ENCODE assay signal across 9 cellular contexts in genomic region chr19:39433480-39434079, GRCh38. TPM values are rescaled to one million over a fixed set of nuclear protein-coding genes. Genes with fewer than 3 reads are reported as not detected.
DNase-seq lines count a peak whose midpoint lies in the region; ATAC-seq, FAIRE-seq and TF ChIP-seq lines count a peak whose summit lies in the region.
"Had no signal": no experiment of that assay in that cellular context is flagged by ENCODE, and none has a peak within 500 bp of the region (broad histone marks: within the 10 kb centered on the region; RNA-seq: fewer than 3 reads in every experiment).

No MANE protein-coding gene starts in this region.

- H3K9me3 ChIP-seq in keratinocyte (ENCODE audit: control insufficient read depth, low read depth, low read length), result no peaks in the 10 kb centered on the region
- H3K9me3 ChIP-seq in MG63, result no peaks in the 10 kb centered on the region
- H3K9me3 ChIP-seq: SJCRH30 had no signal

- peak overlapping the region; percentile 100 for H3K27ac Mint-ChIP-seq in stimulated activated naive CD8-positive, alpha-beta T cell treated with anti-CD3 and anti-CD28 coated beads, Interleukin-15, Interleukin-2, amounts not matched to agents 100 ng/mL and 50 ng/mL, for 24 hours
- H3K27ac Mint-ChIP-seq in activated CD8-positive, alpha-beta T cell treated with anti-CD3 and anti-CD28 coated beads for 36 hours, result peak overlapping the region; percentile 99

- H4K20me1 ChIP-seq in keratinocyte (ENCODE audit: control insufficient read depth, extremely low read depth, insufficient read depth, low read length), result peaks cover 15% of the 10 kb centered on the region

- no peak for TF ChIP-seq CTCF in activated CD8-positive, alpha-beta T cell treated with anti-CD3 and anti-CD28 coated beads for 36 hours (IDR thresholded peaks at IDR 0.05)
- no peak for TF ChIP-seq CTCF in keratinocyte (optimal IDR thresholded peaks at IDR 0.05 in 1 of 3, IDR thresholded peaks at IDR 0.05 in 1 of 3, conservative IDR thresholded peaks at IDR 0.05 in 1 of 3; ENCODE audit: extremely low read depth in 1 of 3, insufficient read depth in 2 of 3, low read length in 3 of 3)

- H3K9me3 Mint-ChIP-seq in stimulated activated naive CD8-positive, alpha-beta T cell treated with anti-CD3 and anti-CD28 coated beads, Interleukin-15, Interleukin-2, amounts not matched to agents 100 ng/mL and 50 ng/mL, for 24 hours, result no peaks in the 10 kb centered on the region
- H3K9me3 Mint-ChIP-seq in activated CD8-positive, alpha-beta T cell treated with anti-CD3 and anti-CD28 coated beads for 36 hours, result no peaks in the 10 kb centered on the region

- peaks cover 40% of the 10 kb centered on the region for H3K36me3 Mint-ChIP-seq in stimulated activated naive CD8-positive, alpha-beta T cell treated with anti-CD3 and anti-CD28 coated beads, Interleukin-15, Interleukin-2, amounts not matched to agents 100 ng/mL and 50 ng/mL, for 24 hours (ENCODE audit: low read depth)
- peaks cover 37% of the 10 kb centered on the region for H3K36me3 Mint-ChIP-seq in activated CD8-positive, alpha-beta T cell treated with anti-CD3 and anti-CD28 coated beads for 36 hours (ENCODE audit: low read depth)

- dilution Hi-C loops in keratinocyte (cut with MboI; ENCODE audit: extremely low pct_ligation_motif_present, low sequenced_read_pairs), result no loop called here

- H2AFZ ChIP-seq in keratinocyte (ENCODE audit: control insufficient read depth, low read length), result no peak overlapping the region

- peaks cover 28% of the 10 kb centered on the region for H3K79me2 ChIP-seq in keratinocyte (ENCODE audit: control insufficient read depth, insufficient read depth, low read length)

- no peak for DNase-seq in stimulated activated naive CD8-positive, alpha-beta T cell treated with anti-CD3 and anti-CD28 coated beads, Interleukin-15, Interleukin-2, amounts not matched to agents 100 U/mL and 50 U/mL, for 24 hours
- DNase-seq in activated CD8-positive, alpha-beta T cell treated with anti-CD3 and anti-CD28 coated beads for 36 hours, result no peak
- DNase-seq in keratinocyte (ENCODE audit: low read depth, low spot score), result no peak
- DNase-seq in iPS-NIHi11 (ENCODE audit: low spot score), result no peak
- no peak for DNase-seq in MG63
- DNase-seq: SJCRH30 had no signal

- peaks cover 63% of the 10 kb centered on the region for H3K4me1 Mint-ChIP-seq in stimulated activated naive CD8-positive, alpha-beta T cell treated with anti-CD3 and anti-CD28 coated beads, Interleukin-15, Interleukin-2, amounts not matched to agents 100 ng/mL and 50 ng/mL, for 24 hours (ENCODE audit: low read depth)
- H3K4me1 Mint-ChIP-seq in activated CD8-positive, alpha-beta T cell treated with anti-CD3 and anti-CD28 coated beads for 36 hours (ENCODE audit: low read depth), result peaks cover 48% of the 10 kb centered on the region

- no peaks in the 10 kb centered on the region for H3K27me3 Mint-ChIP-seq in stimulated activated naive CD8-positive, alpha-beta T cell treated with anti-CD3 and anti-CD28 coated beads, Interleukin-15, Interleukin-2, amounts not matched to agents 100 ng/mL and 50 ng/mL, for 24 hours
- H3K27me3 Mint-ChIP-seq in activated CD8-positive, alpha-beta T cell treated with anti-CD3 and anti-CD28 coated beads for 36 hours, result no peaks in the 10 kb centered on the region

- H3K36me3 ChIP-seq in keratinocyte (ENCODE audit: control insufficient read depth in 2 of 2, extremely low read depth in 1 of 2, insufficient read depth in 2 of 2, low read length in 2 of 2) (peaks cover 15 to 29% of the 10 kb centered on the region in 2 experiments), MG63 (peaks cover 46% of the 10 kb centered on the region)

- peaks cover 9% of the 10 kb centered on the region for H3K9me1 ChIP-seq in keratinocyte (ENCODE audit: control insufficient read depth, extremely low read depth, insufficient read depth, low read length)

- POLR2A ChIA-PET in activated CD8-positive, alpha-beta T cell treated with anti-CD3 and anti-CD28 coated beads for 36 hours (lab: Charles Lee), result interaction anchor here (0.7 to 5.9 kb wide), 17 partner anchors 8 to 105 kb away, joined by 3 to 137 read pairs (median 4); partner anchors contain the start of genes EID2B, GMFG, MED29 and PAF1

- peak overlapping the region; percentile 99 for H3K4me3 Mint-ChIP-seq in stimulated activated naive CD8-positive, alpha-beta T cell treated with anti-CD3 and anti-CD28 coated beads, Interleukin-15, Interleukin-2, amounts not matched to agents 100 ng/mL and 50 ng/mL, for 24 hours
- H3K4me3 Mint-ChIP-seq in activated CD8-positive, alpha-beta T cell treated with anti-CD3 and anti-CD28 coated beads for 36 hours, result peak overlapping the region; percentile 100

- intact Hi-C loops in activated CD8-positive, alpha-beta T cell treated with anti-CD3 and anti-CD28 coated beads for 36 hours (cut with micrococcal nuclease), result no loop called here

- peak overlapping the region; percentile 99 for H3K4me2 ChIP-seq in keratinocyte (ENCODE audit: control insufficient read depth, extremely low read depth, insufficient read depth, low read depth, low read length)

- ATAC-seq in stimulated activated naive CD8-positive, alpha-beta T cell treated with anti-CD3 and anti-CD28 coated beads, Interleukin-15, Interleukin-2, amounts not matched to agents 100 U/mL and 50 U/mL, for 24 hours, result no peak
- ATAC-seq in activated CD8-positive, alpha-beta T cell treated with anti-CD3 and anti-CD28 coated beads for 36 hours, result no peak
- ATAC-seq in HG02973 (IDR thresholded peaks at IDR 0.05; ENCODE audit: unreplicated experiment) (no peak), GM21526 (IDR thresholded peaks at IDR 0.05; ENCODE audit: low FRiP score, unreplicated experiment) (no peak)

- FAIRE-seq in keratinocyte (lab: Jason Lieb, UNC), result no peak

- CTCF ChIA-PET in activated CD8-positive, alpha-beta T cell treated with anti-CD3 and anti-CD28 coated beads for 36 hours (lab: Charles Lee), result interaction anchor here (0.9 to 1.3 kb wide), 4 partner anchors 10 to 222 kb away, joined by 3 to 5 read pairs (median 3); partner anchors contain the start of genes EID2B, MED29 and PAF1

- peak overlapping the region; percentile 99 for H3K9ac ChIP-seq in keratinocyte (ENCODE audit: control insufficient read depth, extremely low read depth, insufficient read depth, low read length)

- peaks cover 23% of the 10 kb centered on the region for H3K4me1 ChIP-seq in keratinocyte (ENCODE audit: control insufficient read depth, extremely low read depth, insufficient read depth, low read length)

- peak overlapping the region in 1 of 3 experiments; percentile 99 for H3K4me3 ChIP-seq in keratinocyte (ENCODE audit: control insufficient read depth in 2 of 3, extremely low read depth in 1 of 3, insufficient read depth in 2 of 3, low read depth in 1 of 3, low read length in 3 of 3)
- no peak overlapping the region for H3K4me3 ChIP-seq in MG63

- peak overlapping the region; percentile 91 for H3K27ac ChIP-seq in keratinocyte (ENCODE audit: control insufficient read depth, insufficient read depth, low read length)
- H3K27ac ChIP-seq: SJCRH30 had no signal

- H3K27me3 ChIP-seq in keratinocyte (ENCODE audit: control insufficient read depth, extremely low read depth, insufficient read depth, low read length) (no peaks in the 10 kb centered on the region), MG63 (no peaks in the 10 kb centered on the region)
- H3K27me3 ChIP-seq: SJCRH30 had no signal

RNA-seq across cellular contexts. Expression of gene RPS16, which starts 2.2 kb away (rescaled TPM):
- 1,000 to 10,000 TPM; 3,249 to 3,324 TPM for total RNA-seq in activated CD8-positive, alpha-beta T cell treated with anti-CD3 and anti-CD28 coated beads for 36 hours
- 1,323 to 2,302 TPM (median 1,614 TPM) in 3 replicates for polyA plus RNA-seq in keratinocyte
- 343 TPM for polyA plus RNA-seq in keratinocyte (2011; ENCODE audit: low read depth)
- polyA plus RNA-seq in keratinocyte (2011; cell fraction: cytosol; rRNA removed), result 1,568 and 2,617 TPM in 2 replicates
- polyA plus RNA-seq in keratinocyte (2011; cell fraction: nucleus; rRNA removed), result 776 and 828 TPM in 2 replicates
- polyA plus RNA-seq in keratinocyte (2012; ENCODE audit: low replicate concordance), result 2,774 and 3,181 TPM in 2 replicates
- 1,316 to 1,952 TPM (median 1,376 TPM) in 3 replicates for polyA minus RNA-seq in keratinocyte
- 2,828 TPM for polyA minus RNA-seq in keratinocyte (2011; cell fraction: cytosol; rRNA and poly(A)+ RNA removed)
- polyA minus RNA-seq in keratinocyte (2011; cell fraction: nucleus; rRNA and poly(A)+ RNA removed), result 277 and 290 TPM in 2 replicates
- total RNA-seq in MG63 (2014; rRNA removed; shearing (Covaris generic); ENCODE audit: low replicate concordance), result 95.9 and 97.8 TPM in 2 replicates

RNA-seq across cellular contexts. Expression of gene SUPT5H, which starts 11.8 kb away (rescaled TPM):
- total RNA-seq in activated CD8-positive, alpha-beta T cell treated with anti-CD3 and anti-CD28 coated beads for 36 hours, result 100 to 1,000 TPM; 127 to 141 TPM
- 46.1 to 83.7 TPM (median 63.2 TPM) in 3 replicates for polyA plus RNA-seq in keratinocyte
- 150 TPM for polyA plus RNA-seq in keratinocyte (2011; ENCODE audit: low read depth)
- polyA plus RNA-seq in keratinocyte (2011; cell fraction: cytosol; rRNA removed), result 54.8 and 87.1 TPM in 2 replicates
- 210 and 249 TPM in 2 replicates for polyA plus RNA-seq in keratinocyte (2011; cell fraction: nucleus; rRNA removed)
- 85.9 and 110 TPM in 2 replicates for polyA plus RNA-seq in keratinocyte (2012; ENCODE audit: low replicate concordance)
- polyA minus RNA-seq in keratinocyte, result 53.6 to 108 TPM (median 56.2 TPM) in 3 replicates
- polyA minus RNA-seq in keratinocyte (2011; cell fraction: cytosol; rRNA and poly(A)+ RNA removed), result 60.2 TPM
- polyA minus RNA-seq in keratinocyte (2011; cell fraction: nucleus; rRNA and poly(A)+ RNA removed), result 42.4 and 54.2 TPM in 2 replicates
- 55.9 and 102 TPM in 2 replicates for total RNA-seq in MG63 (2014; rRNA removed; shearing (Covaris generic); ENCODE audit: low replicate concordance)

RNA-seq across cellular contexts. Expression of gene PLEKHG2, which starts 21.1 kb away (rescaled TPM):
- 10 to 100 TPM; 35.9 to 42.8 TPM for total RNA-seq in activated CD8-positive, alpha-beta T cell treated with anti-CD3 and anti-CD28 coated beads for 36 hours
- 3.6 to 6.4 TPM (median 5.2 TPM) in 3 replicates for polyA plus RNA-seq in keratinocyte
- 2.9 TPM for polyA plus RNA-seq in keratinocyte (2011; ENCODE audit: low read depth)
- 2.6 and 2.8 TPM in 2 replicates for polyA plus RNA-seq in keratinocyte (2011; cell fraction: cytosol; rRNA removed)
- polyA plus RNA-seq in keratinocyte (2011; cell fraction: nucleus; rRNA removed), result 20.5 and 27.7 TPM in 2 replicates
- polyA plus RNA-seq in keratinocyte (2012; ENCODE audit: low replicate concordance), result 4.8 and 12.2 TPM in 2 replicates
- 6.0 to 50.0 TPM (median 6.2 TPM) in 3 replicates for polyA minus RNA-seq in keratinocyte
- polyA minus RNA-seq in keratinocyte (2011; cell fraction: cytosol; rRNA and poly(A)+ RNA removed), result 9.0 TPM
- 12.6 and 12.8 TPM in 2 replicates for polyA minus RNA-seq in keratinocyte (2011; cell fraction: nucleus; rRNA and poly(A)+ RNA removed)
- total RNA-seq in MG63 (2014; rRNA removed; shearing (Covaris generic); ENCODE audit: low replicate concordance), result 3.0 and 12.4 TPM in 2 replicates

RNA-seq across cellular contexts. Expression of gene ZFP36, which starts 26.9 kb away (rescaled TPM):
- total RNA-seq in activated CD8-positive, alpha-beta T cell treated with anti-CD3 and anti-CD28 coated beads for 36 hours, result 10 to 100 TPM; 74.6 to 80.3 TPM
- polyA plus RNA-seq in keratinocyte, result 10.4 to 14.2 TPM (median 12.8 TPM) in 3 replicates
- polyA plus RNA-seq in keratinocyte (2011; ENCODE audit: low read depth), result 66.8 TPM
- 11.3 and 17.9 TPM in 2 replicates for polyA plus RNA-seq in keratinocyte (2011; cell fraction: cytosol; rRNA removed)
- polyA plus RNA-seq in keratinocyte (2011; cell fraction: nucleus; rRNA removed), result 93.2 and 153 TPM in 2 replicates
- 35.1 and 305 TPM in 2 replicates for polyA plus RNA-seq in keratinocyte (2012; ENCODE audit: low replicate concordance)
- polyA minus RNA-seq in keratinocyte, result 6.3 to 18.5 TPM (median 9.8 TPM) in 3 replicates
- polyA minus RNA-seq in keratinocyte (2011; cell fraction: cytosol; rRNA and poly(A)+ RNA removed), result 40.3 TPM
- polyA minus RNA-seq in keratinocyte (2011; cell fraction: nucleus; rRNA and poly(A)+ RNA removed), result 35.3 and 40.7 TPM in 2 replicates
- 0.66 and 1.4 TPM in 2 replicates for total RNA-seq in MG63 (2014; rRNA removed; shearing (Covaris generic); ENCODE audit: low replicate concordance)

RNA-seq across cellular contexts. Expression of gene MED29, which starts 42.4 kb away (rescaled TPM):
- total RNA-seq in activated CD8-positive, alpha-beta T cell treated with anti-CD3 and anti-CD28 coated beads for 36 hours, result 10 to 100 TPM; 19.5 to 19.8 TPM
- polyA plus RNA-seq in keratinocyte, result 14.7 to 18.8 TPM (median 18.2 TPM) in 3 replicates
- polyA plus RNA-seq in keratinocyte (2011; ENCODE audit: low read depth), result 20.0 TPM
- 18.8 and 23.9 TPM in 2 replicates for polyA plus RNA-seq in keratinocyte (2011; cell fraction: cytosol; rRNA removed)
- 15.6 and 18.3 TPM in 2 replicates for polyA plus RNA-seq in keratinocyte (2011; cell fraction: nucleus; rRNA removed)
- polyA plus RNA-seq in keratinocyte (2012; ENCODE audit: low replicate concordance), result 9.2 and 15.5 TPM in 2 replicates
- polyA minus RNA-seq in keratinocyte, result 18.8 to 47.0 TPM (median 20.1 TPM) in 3 replicates
- polyA minus RNA-seq in keratinocyte (2011; cell fraction: cytosol; rRNA and poly(A)+ RNA removed), result 17.8 TPM
- polyA minus RNA-seq in keratinocyte (2011; cell fraction: nucleus; rRNA and poly(A)+ RNA removed), result 6.0 and 8.5 TPM in 2 replicates
- total RNA-seq in MG63 (2014; rRNA removed; shearing (Covaris generic); ENCODE audit: low replicate concordance), result 18.1 and 26.5 TPM in 2 replicates

Comparison
In these comparisons a context has a peak if more than half of its experiments do, and no peak if none do; other contexts are left out.
1. RNA of gene RPS16, which starts 2.2 kb away (total RNA-seq): 3,249 to 3,324 TPM in activated CD8-positive, alpha-beta T cell treated with anti-CD3 and anti-CD28 coated beads for 36 hours; 95.9 to 97.8 TPM in MG63; every median in the first group is over 10 times any median in the second.